Comparison of ENCODE assay signal across 9 cellular contexts in genomic region chr7:901388-902154, GRCh38. TPM values are rescaled to one million over a fixed set of nuclear protein-coding genes. Genes with fewer than 3 reads are reported as not detected.
DNase-seq lines count a peak whose midpoint lies in the region; ATAC-seq and TF ChIP-seq lines count a peak whose summit lies in the region.
"Had no signal": no experiment of that assay in that cellular context is flagged by ENCODE, and none has a peak within 500 bp of the region (broad histone marks: within the 10 kb centered on the region; RNA-seq: fewer than 3 reads in every experiment).

No MANE protein-coding gene starts in this region.

- H3K9me3 Mint-ChIP-seq in dendritic cell treated with granulocyte-macrophage colony-stimulating factor and Interleukin-4, amounts not matched to agents 40 ng/mL and 50 ng/mL, for 4 days = no peaks in the 10 kb centered on the region

- DNase-seq in DMS53 (lab: John Stamatoyannopoulos, UW) (peak; percentile 54), DMS53 treated with DMSO at 0.1 percent for 48 hours (lab: John Stamatoyannopoulos, UW; ENCODE audit: unreplicated experiment) (no peak), LoVo (ENCODE audit: low spot score) (peak; percentile 39), SW480 (ENCODE audit: low spot score) (peak; percentile 91), left lung (peak; percentile 87 to 95)
- peak; percentile 21 for DNase-seq in stimulated activated naive CD4-positive, alpha-beta T cell treated with Interleukin-2 at 50 U/mL for 16 hours (lab: John Stamatoyannopoulos, UW)

- peaks cover 0 to 53% of the 10 kb centered on the region in 2 donors for H3K36me3 ChIP-seq in left lung

- peak overlapping the region; percentile 50 for H3K27ac Mint-ChIP-seq in dendritic cell treated with granulocyte-macrophage colony-stimulating factor and Interleukin-4, amounts not matched to agents 40 ng/mL and 50 ng/mL, for 4 days

- intact Hi-C loops in dendritic cell treated with granulocyte-macrophage colony-stimulating factor and Interleukin-4, amounts not matched to agents 40 ng/mL and 50 ng/mL, for 4 days (cut with micrococcal nuclease) = loop anchor here (2.0 to 5.0 kb wide), 2 partner anchors 25 to 236 kb away; partner anchors contain the start of gene GET4
- intact Hi-C loops in left lung (cut with DNase I) = no loop called here

- no peak overlapping the region for H3K4me3 Mint-ChIP-seq in dendritic cell treated with granulocyte-macrophage colony-stimulating factor and Interleukin-4, amounts not matched to agents 40 ng/mL and 50 ng/mL, for 4 days

- H3K27ac ChIP-seq in left lung = no peak overlapping the region
- H3K27ac ChIP-seq: 22Rv1 had no signal

- ATAC-seq in left lung (peak; percentile 76), GM21825 (IDR thresholded peaks at IDR 0.05; ENCODE audit: unreplicated experiment) (no peak)

- H3K4me1 Mint-ChIP-seq in dendritic cell treated with granulocyte-macrophage colony-stimulating factor and Interleukin-4, amounts not matched to agents 40 ng/mL and 50 ng/mL, for 4 days (ENCODE audit: low read depth) = peaks cover 57% of the 10 kb centered on the region

- TF ChIP-seq CTCF in left lung (IDR thresholded peaks at IDR 0.05) = no peak

- peaks cover 3 to 24% of the 10 kb centered on the region in 2 donors for H3K4me1 ChIP-seq in left lung

- no peaks in the 10 kb centered on the region for H3K27me3 Mint-ChIP-seq in dendritic cell treated with granulocyte-macrophage colony-stimulating factor and Interleukin-4, amounts not matched to agents 40 ng/mL and 50 ng/mL, for 4 days

- H3K9me3 ChIP-seq in left lung = no peaks in the 10 kb centered on the region

- H3K4me3 ChIP-seq in left lung = no peak overlapping the region

- peaks cover 0 to 16% of the 10 kb centered on the region in 2 donors for H3K27me3 ChIP-seq in left lung

- peaks cover 81% of the 10 kb centered on the region for H3K36me3 Mint-ChIP-seq in dendritic cell treated with granulocyte-macrophage colony-stimulating factor and Interleukin-4, amounts not matched to agents 40 ng/mL and 50 ng/mL, for 4 days (ENCODE audit: low read depth)

RNA-seq across cellular contexts. Expression of gene GET4, which starts 25.2 kb away (rescaled TPM):
- 10 to 100 TPM; 30.1 to 31.6 TPM for total RNA-seq in left lung

RNA-seq across cellular contexts. Expression of gene ADAP1, which starts 52.9 kb away (rescaled TPM):
- 10 to 100 TPM; 25.8 to 35.1 TPM for total RNA-seq in left lung
